In genomic region chr1:103517380-103518047, GRCh38 we compare ENCODE assay signal across 10 cellular contexts. TPM values are rescaled to one million over a fixed set of nuclear protein-coding genes. Genes with fewer than 3 reads are reported as not detected.
DNase-seq lines count a peak whose midpoint lies in the region; ATAC-seq, FAIRE-seq and TF ChIP-seq lines count a peak whose summit lies in the region.
"Had no signal": no experiment of that assay in that cellular context is flagged by ENCODE, and none has a peak within 500 bp of the region (broad histone marks: within the 10 kb centered on the region; RNA-seq: fewer than 3 reads in every experiment).

No MANE protein-coding gene starts in this region.

- no peak overlapping the region for H3K27ac ChIP-seq in K562 (ENCODE audit: extremely low read depth, low read depth, low read length)
- H3K27ac ChIP-seq: body of pancreas, stomach had no signal

- peak in 1 of 4 experiments; percentile 7 for DNase-seq in K562 (ENCODE audit: extremely low read depth in 1 of 4, low spot score in 3 of 4)
- DNase-seq in SW480 (ENCODE audit: low spot score) = no peak
- DNase-seq in NOMO-1 treated with DMSO at 0.1 percent for 48 hours (lab: John Stamatoyannopoulos, UW; ENCODE audit: unreplicated experiment) = no peak
- DNase-seq in head of caudate nucleus = no peak
- DNase-seq in AG20443 (ENCODE audit: low spot score) = no peak
- DNase-seq: body of pancreas, stomach had no signal

- no peak overlapping the region for H3K4me2 ChIP-seq in K562 (ENCODE audit: insufficient read depth, low read length)

- TF ChIP-seq EP300 in K562 (IDR thresholded peaks at IDR 0.05; ENCODE audit: low read length) = no peak

- TF ChIP-seq RAD21 in K562 (CRISPR knock-in tag; conservative IDR thresholded peaks at IDR 0.05 in 1 of 2, IDR thresholded peaks at IDR 0.05 in 1 of 2) = no peak

- no peak overlapping the region for H2AFZ ChIP-seq in K562 (ENCODE audit: low read depth, low read length)

- H3K79me2 ChIP-seq in K562 (ENCODE audit: control insufficient read depth, insufficient read depth, low read length) = no peaks in the 10 kb centered on the region

- CTCF ChIA-PET in K562 (lab: Yijun Ruan, JAX; ENCODE audit: low intra/inter-chr PET ratio) = no interaction called here

- intact Hi-C loops in K562 (cut with micrococcal nuclease) (loop anchor here (10.0 kb wide), 1 partner anchor 413 kb away; the partner anchor contains the start of gene COL11A1), head of caudate nucleus (cut with DNase I) (no loop called here)

- no TSS peak for BruUV-seq in K562 (replicated peaks; lab: Mats Ljungman, UMichigan)

- FAIRE-seq in K562 (lab: Jason Lieb, UNC) = no peak

- H4K20me1 ChIP-seq in K562 (replicated peaks; ENCODE audit: control insufficient read depth, insufficient read depth, low read length) = no peaks in the 10 kb centered on the region

- no peaks in the 10 kb centered on the region for H3K4me1 ChIP-seq in K562 (replicated peaks in 1 of 2; ENCODE audit: control insufficient read depth in 2 of 2, insufficient read depth in 2 of 2, low read length in 2 of 2)
- H3K4me1 ChIP-seq: body of pancreas had no signal

- ATAC-seq in GM18511 (IDR thresholded peaks at IDR 0.05; ENCODE audit: unreplicated experiment) = peak; percentile 89
- peak; percentile 86 for ATAC-seq in GM21447 (IDR thresholded peaks at IDR 0.05; ENCODE audit: unreplicated experiment)
- peak; percentile 85 for ATAC-seq in HG03159 (IDR thresholded peaks at IDR 0.05; ENCODE audit: unreplicated experiment)
- ATAC-seq in K562 = no peak
- ATAC-seq: body of pancreas had no signal

- H3K9me3 ChIP-seq in K562 (replicated peaks; ENCODE audit: control insufficient read depth, insufficient read depth, low read depth, low read length) = no peaks in the 10 kb centered on the region
- H3K9me3 ChIP-seq: body of pancreas, stomach had no signal

- H3K9me1 ChIP-seq in K562 (ENCODE audit: control insufficient read depth, insufficient read depth, low read length) = no peaks in the 10 kb centered on the region

- no peaks in the 10 kb centered on the region for H3K27me3 ChIP-seq in K562 (ENCODE audit: control insufficient read depth in 2 of 2, insufficient read depth in 2 of 2, low read length in 2 of 2)
- H3K27me3 ChIP-seq: body of pancreas, stomach had no signal

- no peak for TF ChIP-seq POLR2A in K562 (conservative IDR thresholded peaks at IDR 0.05)

- POLR2A ChIA-PET in K562 (lab: Yijun Ruan, JAX) = interaction anchor here (0.7 kb wide), 1 partner anchor 297 kb away, joined by 3 read pairs; no protein-coding TSS in a partner anchor

- in situ Hi-C loops in K562 (cut with MboI) = no loop called here

- no peak overlapping the region for H3K4me3 ChIP-seq in K562
- H3K4me3 ChIP-seq: body of pancreas, stomach had no signal

- no peaks in the 10 kb centered on the region for H3K36me3 ChIP-seq in K562 (ENCODE audit: control insufficient read depth, insufficient read depth, low read length)
- H3K36me3 ChIP-seq: stomach had no signal

- H3K9ac ChIP-seq in K562 (ENCODE audit: insufficient read depth in 1 of 2, low read depth in 2 of 2, low read length in 2 of 2) = no peak overlapping the region

- WGBS in K562 (ENCODE audit: insufficient coverage, low coverage, missing lambda C conversion rate) = 29% methylated on average over 2 of the region's 2 CpGs

- TF ChIP-seq CTCF in K562 (IDR thresholded peaks at IDR 0.05 in 2 of 3, conservative IDR thresholded peaks at IDR 0.05 in 1 of 3; ENCODE audit: insufficient read depth in 2 of 3, low read depth in 1 of 3, low read length in 3 of 3) = no peak

TF ChIP-seq in K562, 482 proteins besides CTCF, POLR2A, EP300 and RAD21:
- no peak for TF ChIP-seq HCFC1 (IDR thresholded peaks at IDR 0.05; ENCODE audit: low read depth, low read length)
- TF ChIP-seq EZH2 (IDR thresholded peaks at IDR 0.05; ENCODE audit: borderline replicate concordance, low read depth, low read length) = no peak
- TF ChIP-seq PKNOX1 (IDR thresholded peaks at IDR 0.05) = 0 out of 2 replicates have a peak, but pooled peaks have one; percentile 9
- no peak for TF ChIP-seq MYNN (IDR thresholded peaks at IDR 0.05)
- TF ChIP-seq MYNN (CRISPR knock-in tag; IDR thresholded peaks at IDR 0.05) = no peak
TF ChIP-seq in K562: peak in this region for 1.

RNA-seq across cellular contexts. Expression of gene RNPC3, which starts 8.0 kb away (rescaled TPM):
- 32.0 and 83.1 TPM in 2 replicates for total RNA-seq in K562 (2011; cell fraction: chromatin; rRNA removed; ENCODE audit: low replicate concordance)
- total RNA-seq in K562 (2011; cell fraction: nucleolus; rRNA removed) = 18.7 and 24.6 TPM in 2 replicates
- total RNA-seq in K562 (2011; cell fraction: nucleoplasm; rRNA removed) = 39.9 and 41.9 TPM in 2 replicates
- total RNA-seq in K562 (2014; rRNA removed) (5.4 and 6.4 TPM in 2 replicates), K562 (2014; rRNA removed; fragmentation: Illumina TruSeq; extraction: Trizol) (17.1 and 18.0 TPM in 2 replicates), K562 (2015; rRNA removed; fragmentation: Illumina TruSeq; extraction: Trizol) (15.6 and 18.6 TPM in 2 replicates), K562 (2021) (11.7 and 12.7 TPM in 2 replicates)
- polyA plus RNA-seq in K562 (2011; rRNA removed) (31.4 and 49.3 TPM in 2 replicates), K562 (2014; fragmentation: Illumina TruSeq; extraction: Trizol) (16.7 and 28.5 TPM in 2 replicates), K562 (2014; fragmentation: Nextera tagmentation; extraction: Ambion mirVana) (10 to 100 TPM; 14.9 to 16.3 TPM), K562 (2014; rRNA removed) (25.0 and 25.4 TPM in 2 replicates)
- polyA plus RNA-seq in K562 (2011; cell fraction: cytosol; rRNA removed) = 10.9 and 19.4 TPM in 2 replicates
- 91.2 and 108 TPM in 2 replicates for polyA plus RNA-seq in K562 (2011; cell fraction: nucleus; rRNA removed)
- polyA plus RNA-seq in K562 (2012) = 11.8 and 22.7 TPM in 2 replicates
- polyA minus RNA-seq in K562 (2011; rRNA and poly(A)+ RNA removed) = 27.3 and 33.0 TPM in 2 replicates
- polyA minus RNA-seq in K562 (2011; cell fraction: cytosol; rRNA and poly(A)+ RNA removed) = 5.0 and 6.5 TPM in 2 replicates
- polyA minus RNA-seq in K562 (2011; cell fraction: nucleus; rRNA and poly(A)+ RNA removed) = 45.5 and 62.3 TPM in 2 replicates

RNA-seq across cellular contexts. Expression of gene AMY2B, which starts 53.9 kb away (rescaled TPM):
- 1.4 and 1.8 TPM in 2 replicates for total RNA-seq in K562 (2011; cell fraction: chromatin; rRNA removed; ENCODE audit: low replicate concordance)
- 1.3 and 1.7 TPM in 2 replicates for total RNA-seq in K562 (2011; cell fraction: nucleolus; rRNA removed)
- 2.9 and 9.9 TPM in 2 replicates for total RNA-seq in K562 (2011; cell fraction: nucleoplasm; rRNA removed)
- total RNA-seq in K562 (2014; rRNA removed) (0.20 and 1.2 TPM in 2 replicates), K562 (2014; rRNA removed; fragmentation: Illumina TruSeq; extraction: Trizol) (0.38 and 0.58 TPM in 2 replicates), K562 (2015; rRNA removed; fragmentation: Illumina TruSeq; extraction: Trizol) (0.38 and 0.47 TPM in 2 replicates), K562 (2021) (0.33 and 0.60 TPM in 2 replicates)
- polyA plus RNA-seq in K562 (2011; rRNA removed) (0.56 and 1.8 TPM in 2 replicates), K562 (2014; fragmentation: Illumina TruSeq; extraction: Trizol) (0.19 and 0.22 TPM in 2 replicates), K562 (2014; fragmentation: Nextera tagmentation; extraction: Ambion mirVana) (under 1 TPM; 0.31 to 0.49 TPM), K562 (2014; rRNA removed) (1.6 and 2.0 TPM in 2 replicates)
- polyA plus RNA-seq in K562 (2011; cell fraction: cytosol; rRNA removed) = 0.18 and 0.56 TPM in 2 replicates
- 2.5 and 4.9 TPM in 2 replicates for polyA plus RNA-seq in K562 (2011; cell fraction: nucleus; rRNA removed)
- polyA plus RNA-seq in K562 (2012) = 0.35 and 1.8 TPM in 2 replicates
- polyA minus RNA-seq in K562 (2011; rRNA and poly(A)+ RNA removed) = 0.66 TPM in 1 of 2 replicates, not detected in the other
- polyA minus RNA-seq in K562 (2011; cell fraction: cytosol; rRNA and poly(A)+ RNA removed) = not detected in 2 replicates
- 1.3 and 1.9 TPM in 2 replicates for polyA minus RNA-seq in K562 (2011; cell fraction: nucleus; rRNA and poly(A)+ RNA removed)
